In genomic region chrX:130100180-130100579, GRCh38 we compare ENCODE assay signal across 14 cellular contexts. TPM values are rescaled to one million over a fixed set of nuclear protein-coding genes. Genes with fewer than 3 reads are reported as not detected.
DNase-seq lines count a peak whose midpoint lies in the region; ATAC-seq and TF ChIP-seq lines count a peak whose summit lies in the region.
"Had no signal": no experiment of that assay in that cellular context is flagged by ENCODE, and none has a peak within 500 bp of the region (broad histone marks: within the 10 kb centered on the region; RNA-seq: fewer than 3 reads in every experiment).

No MANE protein-coding gene starts in this region.

- H3K4me1 Mint-ChIP-seq in CD4-positive, alpha-beta T cell (ENCODE audit: low read depth), result peaks cover 73% of the 10 kb centered on the region

- peak overlapping the region; percentile 42 for H3K4me3 Mint-ChIP-seq in CD4-positive, alpha-beta T cell
- H3K4me3 Mint-ChIP-seq: activated CD8-positive, alpha-beta T cell treated with anti-CD3 and anti-CD28 coated beads for 36 hours had no signal

- H3K27ac ChIP-seq in CD4-positive, alpha-beta T cell (ENCODE audit: low read depth, low read length), result no peak overlapping the region
- H3K27ac ChIP-seq: HL-60, SK-N-MC had no signal

- DNase-seq in CD4-positive, alpha-beta T cell, result no peak
- DNase-seq in OCI-M1 (lab: John Stamatoyannopoulos, UW) (peak; percentile 28), fibroblast of pulmonary artery (ENCODE audit: low read depth) (peak; percentile 86), posterior vena cava (ENCODE audit: low spot score) (peak; percentile 91), AG08396 (ENCODE audit: low spot score) (no peak), medulla oblongata (ENCODE audit: extremely low spot score) (no peak), T-helper 2 cell (no peak)
- no peak for DNase-seq in NK-92 treated with Interleukin-12 subunit alpha and Interleukin-12 subunit beta, amount 100 ng/mL, for 24 hours (lab: John Stamatoyannopoulos, UW)
- DNase-seq: activated CD8-positive, alpha-beta T cell treated with anti-CD3 and anti-CD28 coated beads for 36 hours; hypothalamus; NCI-H2171 treated with DMSO at 0.1 percent for 48 hours; stimulated activated CD4-positive, alpha-beta T cell treated with anti-CD3 and anti-CD28 coated beads, Interleukin-4, amount 100 ng/mL, for 1 hour had no signal

- POLR2A ChIA-PET in CD4-positive, alpha-beta T cell (lab: Charles Lee), result no interaction called here

- no peak for TF ChIP-seq CTCF in CD4-positive, alpha-beta T cell (IDR thresholded peaks at IDR 0.05)
- TF ChIP-seq CTCF in fibroblast of pulmonary artery (IDR thresholded peaks at IDR 0.05; ENCODE audit: low read length, missing control alignments), result no peak

- H3K27ac Mint-ChIP-seq in CD4-positive, alpha-beta T cell, result peak overlapping the region; percentile 76
- H3K27ac Mint-ChIP-seq: activated CD8-positive, alpha-beta T cell treated with anti-CD3 and anti-CD28 coated beads for 36 hours had no signal

- intact Hi-C loops in CD4-positive, alpha-beta T cell (cut with DNase I, micrococcal nuclease), result no loop called here
- intact Hi-C loops in posterior vena cava (cut with DNase I), result loop anchor here in 1 of 2 donors (2.0 kb wide), 1 partner anchor 71 kb away; no protein-coding TSS in a partner anchor

- no peak for ATAC-seq in CD4-positive, alpha-beta T cell (ENCODE audit: poor library complexity)
- ATAC-seq: activated CD8-positive, alpha-beta T cell treated with anti-CD3 and anti-CD28 coated beads for 36 hours had no signal

- H3K4me3 ChIP-seq in fibroblast of pulmonary artery (replicated peaks; ENCODE audit: low read depth, low read length), result no peak overlapping the region
- H3K4me3 ChIP-seq: SK-N-MC had no signal

- CTCF ChIA-PET in CD4-positive, alpha-beta T cell (lab: Charles Lee), result interaction anchor here (1.5 kb wide), 1 partner anchor 20 kb away, joined by 4 read pairs; no protein-coding TSS in a partner anchor

- no peaks in the 10 kb centered on the region for H3K27me3 ChIP-seq in CD4-positive, alpha-beta T cell (ENCODE audit: control insufficient read depth, insufficient read depth, low read length)

- H3K9me3 Mint-ChIP-seq in CD4-positive, alpha-beta T cell, result no peaks in the 10 kb centered on the region
- H3K9me3 Mint-ChIP-seq: activated CD8-positive, alpha-beta T cell treated with anti-CD3 and anti-CD28 coated beads for 36 hours had no signal

- H3K36me3 Mint-ChIP-seq in CD4-positive, alpha-beta T cell (ENCODE audit: low read depth), result peaks cover 8% of the 10 kb centered on the region

- no peaks in the 10 kb centered on the region for H3K9me3 ChIP-seq in CD4-positive, alpha-beta T cell (ENCODE audit: control insufficient read depth, low read length)

- H3K27me3 Mint-ChIP-seq in CD4-positive, alpha-beta T cell, result no peaks in the 10 kb centered on the region
- H3K27me3 Mint-ChIP-seq: activated CD8-positive, alpha-beta T cell treated with anti-CD3 and anti-CD28 coated beads for 36 hours had no signal

RNA-seq across cellular contexts. Expression of gene ELF4, which starts 10.1 kb away (rescaled TPM):
- total RNA-seq in CD4-positive, alpha-beta T cell, result 10 to 100 TPM; 17.3 to 17.4 TPM
- 10 to 100 TPM; 13.6 to 13.8 TPM for total RNA-seq in posterior vena cava

Comparison
In these comparisons a context has a peak if more than half of its experiments do, and no peak if none do; other contexts are left out.
1. DNase-seq: peak in OCI-M1 (single experiment), fibroblast of pulmonary artery (single experiment) and posterior vena cava (single experiment); none in CD4-positive, alpha-beta T cell (0 of 10), AG08396 (single experiment), NK-92 treated with Interleukin-12 subunit alpha and Interleukin-12 subunit beta, amount 100 ng/mL, for 24 hours (single experiment), medulla oblongata (single experiment) and T-helper 2 cell (0 of 5).